In the genomic region with DNA sequence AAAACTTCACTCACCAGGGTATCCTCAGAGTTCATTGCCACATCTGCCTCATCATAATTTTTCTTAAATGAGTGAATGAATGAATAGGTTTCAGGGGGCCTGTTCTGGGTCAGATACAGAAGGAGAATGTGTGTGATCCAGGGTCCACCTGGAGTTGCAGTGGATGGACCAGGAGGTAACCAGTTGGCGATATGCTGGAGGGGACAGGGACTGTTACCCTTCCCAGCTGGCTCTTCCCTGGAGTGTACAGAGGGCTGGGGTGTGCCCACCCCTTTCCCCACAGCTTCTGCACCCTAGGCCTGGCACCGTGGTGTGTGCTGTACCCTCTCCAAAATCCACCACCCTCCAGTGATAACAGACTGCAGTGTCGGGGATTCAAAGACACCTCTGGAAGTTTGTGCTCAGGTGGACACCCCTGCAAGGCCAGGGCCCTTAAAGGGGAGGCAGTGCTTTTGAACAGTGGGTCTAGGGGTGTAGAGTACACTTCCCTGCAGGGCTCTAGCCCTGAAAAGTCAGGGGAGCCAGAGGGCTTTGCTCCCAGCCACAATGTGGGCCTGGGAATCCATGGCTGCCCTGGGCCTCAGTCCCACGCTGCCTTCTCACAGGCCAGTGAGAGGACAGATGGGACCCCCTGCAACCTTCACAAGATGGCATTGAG, we compare ENCODE assay signal across 22 cellular contexts.
DNase-seq lines count a peak whose midpoint lies in the region; ATAC-seq and TF ChIP-seq lines count a peak whose summit lies in the region.
"Had no signal": no experiment of that assay in that cellular context is flagged by ENCODE, and none has a peak within 500 bp of the region (broad histone marks: within the 10 kb centered on the region; RNA-seq: fewer than 3 reads in every experiment).

No MANE protein-coding gene starts in this region.

- H3K4me1 Mint-ChIP-seq in progenitor cell of endocrine pancreas (ENCODE audit: low read depth), result no peaks in the 10 kb centered on the region
- H3K4me1 Mint-ChIP-seq: CD4-positive, alpha-beta memory T cell; IgD-negative memory B cell had no signal

- no peak overlapping the region for H3K4me3 ChIP-seq in RWPE2 (ENCODE audit: severe bottlenecking)
- no peak overlapping the region for H3K4me3 ChIP-seq in aorta (ENCODE audit: low read length in 2 of 2)
- H3K4me3 ChIP-seq: thoracic aorta had no signal

- H3K4me1 ChIP-seq in RWPE2 (ENCODE audit: insufficient read depth, poor library complexity, severe bottlenecking) (peaks cover 8% of the 10 kb centered on the region), aorta (ENCODE audit: control insufficient read depth in 1 of 2, insufficient read depth in 2 of 2, low read length in 2 of 2) (no peaks in the 10 kb centered on the region)

- 93 to 96% methylated on average over 4 of the region's 4 CpGs for WGBS in aorta, 2 donors

- intact Hi-C loops in aorta (cut with DNase I), result no loop called here

- no peaks in the 10 kb centered on the region for H3K27me3 ChIP-seq in RWPE2 (ENCODE audit: insufficient read depth, poor library complexity, severe bottlenecking)
- no peaks in the 10 kb centered on the region for H3K27me3 ChIP-seq in aorta (ENCODE audit: control insufficient read depth in 1 of 2, insufficient read depth in 2 of 2, low read length in 1 of 2)

- TF ChIP-seq CTCF in RWPE2 (IDR thresholded peaks at IDR 0.05; ENCODE audit: poor library complexity, severe bottlenecking) (no peak), progenitor cell of endocrine pancreas (IDR thresholded peaks at IDR 0.05; ENCODE audit: unreplicated experiment) (no peak)

- H3K9me3 Mint-ChIP-seq in progenitor cell of endocrine pancreas (ENCODE audit: low read depth), result no peaks in the 10 kb centered on the region
- H3K9me3 Mint-ChIP-seq: activated T-helper 2 cell treated with anti-CD3 and anti-CD28 coated beads, Interferon-gamma antibody, Interleukin-2, Interleukin-4, amounts not matched to agents 10 μg/mL and 5 μg/mL and 100 μg/mL, durations not matched to agents 14 hours and 24 hours and 36 hours; CD4-positive, alpha-beta memory T cell; HFFc6; IgD-negative memory B cell had no signal

- peaks cover 34% of the 10 kb centered on the region for H3K27me3 Mint-ChIP-seq in progenitor cell of endocrine pancreas
- H3K27me3 Mint-ChIP-seq: CD4-positive, alpha-beta memory T cell had no signal

- ATAC-seq in RWPE2 (ENCODE audit: low read depth) (no peak), aorta (ENCODE audit: low FRiP score) (no peak), GM21576 (IDR thresholded peaks at IDR 0.05; ENCODE audit: unreplicated experiment) (no peak)
- ATAC-seq: SK-N-SH treated with all-trans-retinoic acid at 6 μM for 48 hours had no signal

- H3K36me3 ChIP-seq in RWPE2 (ENCODE audit: low read depth), result no peaks in the 10 kb centered on the region
- no peaks in the 10 kb centered on the region for H3K36me3 ChIP-seq in aorta (ENCODE audit: control insufficient read depth in 1 of 2, insufficient read depth in 2 of 2, low read length in 1 of 2)
- H3K36me3 ChIP-seq: thoracic aorta had no signal

- DNase-seq in 8988T (peak; percentile 12), RWPE2 (ENCODE audit: low spot score) (peak; percentile 29), epidermal melanocyte (ENCODE audit: insufficient read length, low spot score) (peak; percentile 7), progenitor cell of endocrine pancreas (ENCODE audit: low spot score, unreplicated experiment) (peak; percentile 3), NCI-H1417 treated with DMSO at 0.1 percent for 48 hours (lab: John Stamatoyannopoulos, UW) (no peak), aorta (no peak)
- no peak for DNase-seq in activated CD4-positive, alpha-beta T cell treated with anti-CD3 and anti-CD28 coated beads, Interleukin-2, amount 50 U/mL, for 1 hour
- DNase-seq: CD4-positive, alpha-beta memory T cell; DMS153; erythroblast; foreskin melanocyte; GDM1; HFFc6; midbrain; NCI-H1436 treated with DMSO at 0.1 percent for 48 hours; NCI-H524 treated with DMSO at 0.1 percent for 48 hours; T-helper 9 cell had no signal

- H3K9me3 ChIP-seq in RWPE2 (ENCODE audit: severe bottlenecking) (no peaks in the 10 kb centered on the region), aorta (ENCODE audit: control insufficient read depth, low read length) (no peaks in the 10 kb centered on the region)
- H3K9me3 ChIP-seq: thoracic aorta had no signal

- H3K4me3 Mint-ChIP-seq in progenitor cell of endocrine pancreas (ENCODE audit: low read depth), result no peak overlapping the region
- H3K4me3 Mint-ChIP-seq: CD4-positive, alpha-beta memory T cell; HFFc6; IgD-negative memory B cell had no signal

- H3K27ac Mint-ChIP-seq in progenitor cell of endocrine pancreas, result no peak overlapping the region
- H3K27ac Mint-ChIP-seq: activated T-helper 2 cell treated with anti-CD3 and anti-CD28 coated beads, Interferon-gamma antibody, Interleukin-2, Interleukin-4, amounts not matched to agents 10 μg/mL and 5 μg/mL and 100 μg/mL, durations not matched to agents 14 hours and 24 hours and 36 hours; CD4-positive, alpha-beta memory T cell; HFFc6; IgD-negative memory B cell had no signal

- H3K27ac ChIP-seq in RWPE2 (ENCODE audit: poor library complexity, severe bottlenecking), result no peak overlapping the region
- H3K27ac ChIP-seq in aorta (ENCODE audit: low read depth in 1 of 2, low read length in 2 of 2), result no peak overlapping the region
- H3K27ac ChIP-seq: thoracic aorta had no signal

- no peaks in the 10 kb centered on the region for H3K36me3 Mint-ChIP-seq in progenitor cell of endocrine pancreas (ENCODE audit: insufficient read depth)
- H3K36me3 Mint-ChIP-seq: CD4-positive, alpha-beta memory T cell; IgD-negative memory B cell had no signal

Comparison
In these comparisons a context has a peak if more than half of its experiments do, and no peak if none do; other contexts are left out.
1. DNase-seq: peak in 8988T (single experiment), RWPE2 (single experiment), epidermal melanocyte (single experiment) and progenitor cell of endocrine pancreas (single experiment); none in activated CD4-positive, alpha-beta T cell treated with anti-CD3 and anti-CD28 coated beads, Interleukin-2, amount 50 U/mL, for 1 hour (single experiment), NCI-H1417 treated with DMSO at 0.1 percent for 48 hours (single experiment) and aorta (0 of 2).